In the genomic region with DNA sequence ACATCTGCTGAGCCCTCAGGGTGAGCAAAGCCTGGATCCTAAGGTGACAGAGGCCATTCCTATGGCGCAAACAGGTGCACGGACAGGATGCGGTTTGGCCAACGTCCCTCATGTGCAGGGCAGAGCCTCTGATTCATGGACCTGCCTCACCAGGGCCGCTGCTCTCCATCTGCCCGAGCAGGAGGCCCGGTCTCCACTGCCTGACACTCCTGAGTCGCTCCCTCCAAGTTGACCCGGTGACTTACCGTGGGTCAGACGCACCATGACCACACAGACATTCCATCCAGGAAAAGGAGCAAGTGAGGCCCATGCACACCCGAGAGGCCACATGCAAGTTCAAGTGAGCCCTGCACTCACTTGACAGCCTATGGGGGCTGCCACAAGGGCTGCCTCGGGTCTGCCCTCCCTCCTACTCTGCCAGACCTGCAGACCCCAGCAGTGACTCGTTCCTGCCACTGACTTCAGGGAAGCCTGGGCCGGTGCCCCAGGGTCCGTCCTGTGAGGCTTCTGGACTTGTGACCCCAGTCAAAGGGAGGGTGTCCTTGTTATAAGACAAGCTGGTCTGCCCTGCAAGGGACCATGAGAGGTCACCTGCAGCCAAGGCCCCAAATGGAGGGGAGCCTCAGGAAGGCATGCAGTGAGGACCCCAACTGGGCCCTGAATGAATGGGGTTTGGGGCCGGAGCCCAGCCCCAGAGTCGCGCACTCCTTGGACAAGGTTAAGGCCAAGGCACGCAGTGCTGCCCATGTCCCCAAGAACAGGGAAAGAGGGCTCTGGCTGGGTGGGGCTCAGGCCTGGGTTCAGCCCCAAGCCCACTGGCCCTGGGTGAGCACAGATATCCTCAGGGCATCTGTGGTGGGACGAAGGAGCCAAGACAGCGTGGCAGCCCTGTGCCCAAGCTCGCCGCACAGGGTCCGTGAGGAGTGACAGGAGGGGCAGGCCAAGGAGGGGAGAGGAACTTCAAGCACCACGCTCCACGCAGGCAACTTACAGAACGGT, we compare ENCODE assay signal across 17 cellular contexts.
"Had no signal": no experiment of that assay in that cellular context is flagged by ENCODE, and none has a peak within 500 bp of the region (broad histone marks: within the 10 kb centered on the region; RNA-seq: fewer than 3 reads in every experiment).

No MANE protein-coding gene starts in this region.

- DNase-seq: activated CD4-positive, alpha-beta memory T cell treated with anti-CD3 and anti-CD28 coated beads for 36 hours; activated CD8-positive, alpha-beta memory T cell treated with anti-CD3 and anti-CD28 coated beads, Interleukin-2, amount 10 ng/mL, durations not matched to agents 7 days and 5 days; activated gamma-delta T cell; activated T-cell treated with anti-CD3 and anti-CD28 coated beads, Interleukin-2, amount 50 U/mL, for 72 hours; foreskin fibroblast; T-cell; T1000 had no signal

- H3K27ac Mint-ChIP-seq: activated CD4-positive, alpha-beta memory T cell treated with anti-CD3 and anti-CD28 coated beads for 36 hours; activated CD8-positive, alpha-beta memory T cell treated with anti-CD3 and anti-CD28 coated beads, Interleukin-2, amount 10 ng/mL, durations not matched to agents 7 days and 5 days; activated T-cell treated with anti-CD3 and anti-CD28 coated beads, Interleukin-2, amount 50 U/mL, for 72 hours; mesothelial cell of epicardium; stimulated activated effector memory CD8-positive, alpha-beta T cell treated with anti-CD3 and anti-CD28 coated beads, Interleukin-12 subunit alpha, Interleukin-12 subunit beta, amount 100 ng/mL, for 72 hours; T-cell had no signal

- H3K27ac ChIP-seq: ascending aorta, breast epithelium, ovary, SK-N-MC, VCaP had no signal

- H3K9me3 Mint-ChIP-seq: stimulated activated effector memory CD8-positive, alpha-beta T cell treated with anti-CD3 and anti-CD28 coated beads, Interleukin-12 subunit alpha, Interleukin-12 subunit beta, amount 100 ng/mL, for 72 hours had no signal

- ATAC-seq: activated CD8-positive, alpha-beta memory T cell treated with anti-CD3 and anti-CD28 coated beads, Interleukin-2, amount 10 ng/mL, durations not matched to agents 7 days and 5 days; activated T-cell treated with anti-CD3 and anti-CD28 coated beads, Interleukin-2, amount 50 U/mL, for 72 hours; stimulated activated effector memory CD8-positive, alpha-beta T cell treated with anti-CD3 and anti-CD28 coated beads, Interleukin-12 subunit alpha, Interleukin-12 subunit beta, amount 100 ng/mL, for 72 hours; T-cell had no signal

- H3K4me1 Mint-ChIP-seq: activated CD8-positive, alpha-beta memory T cell treated with anti-CD3 and anti-CD28 coated beads, Interleukin-2, amount 10 ng/mL, durations not matched to agents 7 days and 5 days; mesothelial cell of epicardium; stimulated activated effector memory CD8-positive, alpha-beta T cell treated with anti-CD3 and anti-CD28 coated beads, Interleukin-12 subunit alpha, Interleukin-12 subunit beta, amount 100 ng/mL, for 72 hours; T-cell had no signal

- H3K4me3 ChIP-seq: ascending aorta, breast epithelium, lung, ovary, SK-N-MC had no signal

- H3K4me1 ChIP-seq: ascending aorta, breast epithelium had no signal

- FAIRE-seq: colon had no signal

- H3K9me3 ChIP-seq: breast epithelium, ovary had no signal

- H3K27me3 ChIP-seq: ascending aorta, breast epithelium, ovary had no signal

- H3K4me3 Mint-ChIP-seq: activated CD4-positive, alpha-beta memory T cell treated with anti-CD3 and anti-CD28 coated beads for 36 hours; activated CD8-positive, alpha-beta memory T cell treated with anti-CD3 and anti-CD28 coated beads, Interleukin-2, amount 10 ng/mL, durations not matched to agents 7 days and 5 days; activated T-cell treated with anti-CD3 and anti-CD28 coated beads, Interleukin-2, amount 50 U/mL, for 72 hours; mesothelial cell of epicardium; neural crest cell; stimulated activated effector memory CD8-positive, alpha-beta T cell treated with anti-CD3 and anti-CD28 coated beads, Interleukin-12 subunit alpha, Interleukin-12 subunit beta, amount 100 ng/mL, for 72 hours; T-cell had no signal

- H3K27me3 Mint-ChIP-seq: activated CD4-positive, alpha-beta memory T cell treated with anti-CD3 and anti-CD28 coated beads for 36 hours; activated CD8-positive, alpha-beta memory T cell treated with anti-CD3 and anti-CD28 coated beads, Interleukin-2, amount 10 ng/mL, durations not matched to agents 7 days and 5 days; T-cell had no signal

- H3K36me3 ChIP-seq: ovary had no signal
